Comparison of ENCODE assay signal across 8 cellular contexts in genomic region chr4:184851200-184851541, GRCh38. TPM values are rescaled to one million over a fixed set of nuclear protein-coding genes. Genes with fewer than 3 reads are reported as not detected.
A peak's percentile ranks its signal among the peaks of the same experiment; 100 is the strongest.
DNase-seq lines count a peak whose midpoint lies in the region; ATAC-seq and TF ChIP-seq lines count a peak whose summit lies in the region.

No MANE protein-coding gene starts in this region.

- TF ChIP-seq CTCF in GM13976 (IDR thresholded peaks at IDR 0.05; ENCODE audit: borderline replicate concordance, control extremely low read depth, extremely low read depth, insufficient read depth, missing control alignments) = no peak
- TF ChIP-seq CTCF in gastroesophageal sphincter (IDR thresholded peaks at IDR 0.05) = no peak

- TF ChIP-seq EP300 in gastroesophageal sphincter (IDR thresholded peaks at IDR 0.05) = no peak

- no peak for TF ChIP-seq POLR2A in gastroesophageal sphincter (IDR thresholded peaks at IDR 0.05)

- H3K36me3 ChIP-seq in gastroesophageal sphincter = no peaks in the 10 kb centered on the region

- DNase-seq in GM13976 (ENCODE audit: low spot score) (peak; percentile 45), epidermal melanocyte (ENCODE audit: insufficient read length, low spot score) (no peak), NCI-H2107 treated with DMSO at 0.1 percent for 48 hours (lab: John Stamatoyannopoulos, UW; ENCODE audit: unreplicated experiment) (no peak), HuH-7.5 (ENCODE audit: low spot score) (no peak)
- no peak for DNase-seq in activated CD4-positive, alpha-beta T cell treated with anti-CD3 and anti-CD28 coated beads, Interleukin-2, amount 50 U/mL, for 1 hour

- H3K27ac ChIP-seq in gastroesophageal sphincter = peak overlapping the region in 1 of 4 donors; percentile 12

- in situ Hi-C loops in GM13976 (cut with MboI; ENCODE audit: low sequenced_read_pairs, unreplicated experiment) = no loop called here

- H3K9me3 ChIP-seq in gastroesophageal sphincter = no peaks in the 10 kb centered on the region

- ATAC-seq in GM21423 (IDR thresholded peaks at IDR 0.05; ENCODE audit: unreplicated experiment) (peak; percentile 73), HG03565 (IDR thresholded peaks at IDR 0.05; ENCODE audit: unreplicated experiment) (peak; percentile 46), gastroesophageal sphincter (peak; percentile 44)

- H3K4me1 ChIP-seq in gastroesophageal sphincter = no peaks in the 10 kb centered on the region

- WGBS in gastroesophageal sphincter (ENCODE audit: low coverage in 1 of 2), 2 donors = 50 to 81% methylated on average over 2 to 3 of the region's 3 CpGs

- peaks cover 15% of the 10 kb centered on the region for H3K27me3 ChIP-seq in gastroesophageal sphincter

- no peak overlapping the region for H3K4me3 ChIP-seq in gastroesophageal sphincter

RNA-seq across cellular contexts. Expression of gene ACSL1, which starts 25.4 kb away (rescaled TPM):
- total RNA-seq in gastroesophageal sphincter = 10 to 100 TPM; 48.5 to 98.8 (median 55.3) TPM
